Comparison of ENCODE assay signal across 27 cellular contexts in the genomic region with DNA sequence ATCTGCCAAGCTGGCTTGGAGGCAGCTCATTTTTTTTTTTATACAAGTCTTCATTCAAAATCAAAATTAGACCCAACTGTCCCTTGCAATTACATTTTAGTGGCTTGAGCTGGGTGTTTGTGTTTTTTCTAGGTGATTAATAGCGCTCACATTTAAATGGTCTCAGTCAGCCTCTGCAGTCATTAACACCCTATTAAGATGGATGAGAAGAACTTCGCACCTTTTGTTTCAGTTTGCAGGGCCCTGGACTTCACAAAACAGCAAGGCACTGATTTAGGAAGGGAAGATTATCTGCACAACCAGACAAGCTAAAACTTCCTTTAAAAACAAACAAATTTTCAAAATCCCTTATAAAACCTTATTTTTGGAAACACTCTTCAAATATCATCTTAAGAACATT.
"Had no signal": no experiment of that assay in that cellular context is flagged by ENCODE, and none has a peak within 500 bp of the region (broad histone marks: within the 10 kb centered on the region; RNA-seq: fewer than 3 reads in every experiment).

No MANE protein-coding gene starts in this region.

- H3K9me3 Mint-ChIP-seq: activated CD4-positive, alpha-beta T cell treated with anti-CD3 and anti-CD28 coated beads, Interleukin-2, amount 10 ng/mL, durations not matched to agents 7 days and 5 days; activated CD8-positive, alpha-beta T cell treated with anti-CD3 and anti-CD28 coated beads for 36 hours; dendritic cell treated with granulocyte-macrophage colony-stimulating factor and Interleukin-4, amounts not matched to agents 40 ng/mL and 50 ng/mL, for 4 days; memory B cell; neural crest cell had no signal

- H3K4me3 Mint-ChIP-seq: activated CD4-positive, alpha-beta T cell treated with anti-CD3 and anti-CD28 coated beads, Interleukin-2, amount 10 ng/mL, durations not matched to agents 7 days and 5 days; activated CD8-positive, alpha-beta T cell treated with anti-CD3 and anti-CD28 coated beads for 36 hours; activated T-helper 17 cell treated with anti-CD3 and anti-CD28 coated beads, Interleukin-2, amount 50 U/mL, for 72 hours; dendritic cell treated with granulocyte-macrophage colony-stimulating factor and Interleukin-4, amounts not matched to agents 40 ng/mL and 50 ng/mL, for 4 days; memory B cell; neural crest cell had no signal

- H3K36me3 ChIP-seq: prostate gland, spleen, vagina, WERI-Rb-1 had no signal

- ATAC-seq: activated CD8-positive, alpha-beta T cell treated with anti-CD3 and anti-CD28 coated beads for 36 hours; activated naive CD4-positive, alpha-beta T cell treated with anti-CD3 and anti-CD28 coated beads, Interleukin-2, amount 50 U/mL, for 72 hours; activated T-helper 17 cell treated with anti-CD3 and anti-CD28 coated beads, Interleukin-2, amount 50 U/mL, for 72 hours; esophagus mucosa; left cardiac atrium; mucosa of descending colon had no signal

- H3K27ac ChIP-seq: prostate gland, testis, vagina, WERI-Rb-1 had no signal

- H3K36me3 Mint-ChIP-seq: activated naive CD4-positive, alpha-beta T cell treated with anti-CD3 and anti-CD28 coated beads, Interleukin-2, amount 50 U/mL, for 72 hours; brain; memory B cell had no signal

- H3K27me3 ChIP-seq: spleen, testis, vagina had no signal

- H3K4me1 ChIP-seq: prostate gland, testis had no signal

- DNase-seq: activated CD4-positive, CD25-positive, alpha-beta regulatory T cell treated with anti-CD3 and anti-CD28 coated beads, Interleukin-2, amount 50 U/mL, for 72 hours; activated CD8-positive, alpha-beta T cell treated with anti-CD3 and anti-CD28 coated beads for 36 hours; aorta; effector CD4-positive, alpha-beta T cell; hypothalamus; islet precursor cell; left cardiac atrium; mucosa of descending colon; spleen; stimulated activated CD4-positive, alpha-beta T cell treated with anti-CD3 and anti-CD28 coated beads, Interleukin-4, amount 100 ng/mL, for 1 hour; stimulated activated naive CD4-positive, alpha-beta T cell; testis; trophoblast cell; WERI-Rb-1 had no signal

- H3K4me3 ChIP-seq: mucosa of descending colon, prostate gland, spleen, testis, vagina had no signal

- H3K4me1 Mint-ChIP-seq: activated T-helper 17 cell treated with anti-CD3 and anti-CD28 coated beads, Interleukin-2, amount 50 U/mL, for 72 hours; memory B cell; neural crest cell had no signal

- H3K9me3 ChIP-seq: mucosa of descending colon, prostate gland, spleen, testis, vagina had no signal

- H3K27ac Mint-ChIP-seq: activated CD4-positive, alpha-beta T cell treated with anti-CD3 and anti-CD28 coated beads, Interleukin-2, amount 10 ng/mL, durations not matched to agents 7 days and 5 days; activated CD8-positive, alpha-beta T cell treated with anti-CD3 and anti-CD28 coated beads for 36 hours; activated naive CD4-positive, alpha-beta T cell treated with anti-CD3 and anti-CD28 coated beads, Interleukin-2, amount 50 U/mL, for 72 hours; activated T-helper 17 cell treated with anti-CD3 and anti-CD28 coated beads, Interleukin-2, amount 50 U/mL, for 72 hours; dendritic cell treated with granulocyte-macrophage colony-stimulating factor and Interleukin-4, amounts not matched to agents 40 ng/mL and 50 ng/mL, for 4 days; memory B cell had no signal

- FAIRE-seq: endothelial cell of umbilical vein, frontal cortex, TTC549 had no signal
